ENCODE assay signal across 7 cellular contexts in the genomic region with DNA sequence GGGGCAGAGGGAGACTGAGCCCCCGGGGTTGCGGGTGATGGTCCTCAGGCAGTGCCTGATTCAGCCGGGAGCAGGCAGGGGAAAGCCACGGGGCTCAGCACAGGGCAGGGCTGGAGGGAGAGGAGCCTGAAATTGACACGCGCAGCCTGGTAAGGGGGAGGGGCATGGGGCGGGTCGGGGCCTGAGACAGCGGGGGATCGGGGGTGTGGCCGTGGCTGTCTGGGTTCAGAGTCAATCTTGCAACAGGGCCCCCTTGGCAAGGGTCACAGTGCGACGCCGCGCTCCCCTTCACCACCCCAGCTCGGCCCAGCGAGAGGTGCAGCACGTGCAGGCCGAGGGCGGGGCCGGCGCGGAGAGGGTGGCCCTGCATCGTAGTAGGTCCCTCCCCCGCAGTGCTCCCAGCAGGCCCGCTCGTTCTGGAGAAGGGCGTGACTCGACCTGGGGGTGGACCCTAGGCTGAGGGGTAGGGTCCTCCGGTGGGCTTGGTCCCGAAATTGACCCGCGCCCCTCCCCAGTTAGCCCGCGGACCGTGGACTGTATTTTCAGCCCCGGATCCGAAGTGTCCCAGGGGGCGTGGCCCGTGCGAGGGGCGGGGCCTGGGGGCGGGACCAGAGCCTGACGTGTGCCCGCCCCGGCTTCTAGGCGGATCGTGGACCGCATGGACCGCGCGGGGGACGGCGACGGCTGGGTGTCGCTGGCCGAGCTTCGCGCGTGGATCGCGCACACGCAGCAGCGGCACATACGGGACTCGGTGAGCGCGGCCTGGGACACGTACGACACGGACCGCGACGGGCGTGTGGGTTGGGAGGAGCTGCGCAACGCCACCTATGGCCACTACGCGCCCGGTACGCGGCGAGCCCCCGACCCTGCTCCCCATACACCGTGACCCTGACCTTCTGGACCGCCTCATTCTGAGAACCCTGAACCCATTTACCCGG. TPM values are rescaled to one million over a fixed set of nuclear protein-coding genes. Genes with fewer than 3 reads are reported as not detected.
DNase-seq lines count a peak whose midpoint lies in the region; ATAC-seq, FAIRE-seq and TF ChIP-seq lines count a peak whose summit lies in the region.

No MANE protein-coding gene starts in this region.

- H3K27me3 ChIP-seq in esophagus squamous epithelium, result no peaks in the 10 kb centered on the region

- peak; percentile 39 for DNase-seq in GM18507 (ENCODE audit: extremely low spot score, insufficient read length, low read depth)
- peak; percentile 61 for DNase-seq in NOMO-1 treated with DMSO at 0.1 percent for 48 hours (lab: John Stamatoyannopoulos, UW; ENCODE audit: unreplicated experiment)
- peak; percentile 86 for DNase-seq in activated T-cell treated with anti-CD3 and anti-CD28 coated beads for 4 hours
- DNase-seq in esophagus squamous epithelium (lab: John Stamatoyannopoulos, UW), result peak; percentile 28
- peak; percentile 86 for DNase-seq in natural killer cell treated with Interleukin-12 subunit alpha and Interleukin-12 subunit beta and Interleukin-15 and Interleukin-18, amount 100 ng/mL, for 72 hours (ENCODE audit: low spot score)

- H3K4me3 ChIP-seq in esophagus squamous epithelium, result peak overlapping the region; percentile 29 to 84 (median 64)

- peaks cover 15 to 32% (median 15%) of the 10 kb centered on the region in 3 donors for H3K4me1 ChIP-seq in esophagus squamous epithelium

- peak overlapping the region; percentile 2 to 54 (median 33) for H3K27ac ChIP-seq in esophagus squamous epithelium

- no peak for TF ChIP-seq POLR2A in esophagus squamous epithelium (IDR thresholded peaks at IDR 0.05)

- ATAC-seq in HG02981 (IDR thresholded peaks at IDR 0.05; ENCODE audit: unreplicated experiment), result peak; percentile 68
- ATAC-seq in natural killer cell treated with Interleukin-12 subunit alpha and Interleukin-12 subunit beta and Interleukin-15 and Interleukin-18, amount 100 ng/mL, for 72 hours, result peak; percentile 92 to 94

- peak; percentile 60 for FAIRE-seq in GM18507 (lab: Jason Lieb, UNC)

- H3K4me3 Mint-ChIP-seq in natural killer cell treated with Interleukin-12 subunit alpha and Interleukin-12 subunit beta and Interleukin-15 and Interleukin-18, amount 100 ng/mL, for 72 hours, result peak overlapping the region; percentile 90
- H3K4me3 Mint-ChIP-seq in stimulated activated naive CD8-positive, alpha-beta T cell treated with anti-CD3 and anti-CD28 coated beads, Interleukin-15, Interleukin-2, amounts not matched to agents 100 ng/mL and 50 ng/mL, for 24 hours, result peak overlapping the region; percentile 68

- H3K9me3 ChIP-seq in esophagus squamous epithelium, result no peaks in the 10 kb centered on the region

- no peaks in the 10 kb centered on the region for H3K36me3 Mint-ChIP-seq in natural killer cell treated with Interleukin-12 subunit alpha and Interleukin-12 subunit beta and Interleukin-15 and Interleukin-18, amount 100 ng/mL, for 72 hours
- no peaks in the 10 kb centered on the region for H3K36me3 Mint-ChIP-seq in stimulated activated naive CD8-positive, alpha-beta T cell treated with anti-CD3 and anti-CD28 coated beads, Interleukin-15, Interleukin-2, amounts not matched to agents 100 ng/mL and 50 ng/mL, for 24 hours (ENCODE audit: low read depth)

- peak overlapping the region; percentile 25 to 70 for H3K27ac Mint-ChIP-seq in natural killer cell treated with Interleukin-12 subunit alpha and Interleukin-12 subunit beta and Interleukin-15 and Interleukin-18, amount 100 ng/mL, for 72 hours
- peak overlapping the region; percentile 76 for H3K27ac Mint-ChIP-seq in stimulated activated naive CD8-positive, alpha-beta T cell treated with anti-CD3 and anti-CD28 coated beads, Interleukin-15, Interleukin-2, amounts not matched to agents 100 ng/mL and 50 ng/mL, for 24 hours

- peaks cover 0 to 17% (median 0%) of the 10 kb centered on the region in 3 donors for H3K36me3 ChIP-seq in esophagus squamous epithelium

- H3K4me1 Mint-ChIP-seq in natural killer cell treated with Interleukin-12 subunit alpha and Interleukin-12 subunit beta and Interleukin-15 and Interleukin-18, amount 100 ng/mL, for 72 hours (ENCODE audit: low read depth in 2 of 2), result peaks cover 19 to 23% of the 10 kb centered on the region in 2 donors
- H3K4me1 Mint-ChIP-seq in stimulated activated naive CD8-positive, alpha-beta T cell treated with anti-CD3 and anti-CD28 coated beads, Interleukin-15, Interleukin-2, amounts not matched to agents 100 ng/mL and 50 ng/mL, for 24 hours (ENCODE audit: low read depth), result peaks cover 20% of the 10 kb centered on the region

- intact Hi-C loops in esophagus squamous epithelium (cut with DNase I), result no loop called here

- peaks cover 0 to 12% of the 10 kb centered on the region in 2 donors for H3K27me3 Mint-ChIP-seq in natural killer cell treated with Interleukin-12 subunit alpha and Interleukin-12 subunit beta and Interleukin-15 and Interleukin-18, amount 100 ng/mL, for 72 hours
- no peaks in the 10 kb centered on the region for H3K27me3 Mint-ChIP-seq in stimulated activated naive CD8-positive, alpha-beta T cell treated with anti-CD3 and anti-CD28 coated beads, Interleukin-15, Interleukin-2, amounts not matched to agents 100 ng/mL and 50 ng/mL, for 24 hours

- peak in 5 of 6 experiments; percentile 19 to 54 (median 40) for TF ChIP-seq CTCF in esophagus squamous epithelium (IDR thresholded peaks at IDR 0.05)

- H3K9me3 Mint-ChIP-seq in natural killer cell treated with Interleukin-12 subunit alpha and Interleukin-12 subunit beta and Interleukin-15 and Interleukin-18, amount 100 ng/mL, for 72 hours, result no peaks in the 10 kb centered on the region
- no peaks in the 10 kb centered on the region for H3K9me3 Mint-ChIP-seq in stimulated activated naive CD8-positive, alpha-beta T cell treated with anti-CD3 and anti-CD28 coated beads, Interleukin-15, Interleukin-2, amounts not matched to agents 100 ng/mL and 50 ng/mL, for 24 hours

- 4 to 9% methylated on average over 9 to 25 of the region's 87 CpGs for WGBS in esophagus squamous epithelium, 2 donors

RNA-seq across cellular contexts. Expression of a gene that starts 6.0 kb away (rescaled TPM):
- 1 to 10 TPM; 1.0 to 7.2 (median 2.3) TPM for total RNA-seq in esophagus squamous epithelium
- 1 to 10 TPM; 1.6 to 2.0 TPM for total RNA-seq in natural killer cell treated with Interleukin-12 subunit alpha and Interleukin-12 subunit beta and Interleukin-15 and Interleukin-18, amount 100 ng/mL, for 72 hours

RNA-seq across cellular contexts. Expression of a gene that starts 21.4 kb away (rescaled TPM):
- total RNA-seq in esophagus squamous epithelium, result 100 to 1,000 TPM in 1 of 4 donors, 10 to 100 TPM in 3; 18.0 to 129 (median 60.0) TPM
- 1 to 10 TPM; 1.6 to 3.0 TPM for total RNA-seq in natural killer cell treated with Interleukin-12 subunit alpha and Interleukin-12 subunit beta and Interleukin-15 and Interleukin-18, amount 100 ng/mL, for 72 hours

RNA-seq across cellular contexts. Expression of a gene that starts 37.6 kb away (rescaled TPM):
- 1,000 to 10,000 TPM; 2,317 to 5,784 (median 3,336) TPM for total RNA-seq in esophagus squamous epithelium
- total RNA-seq in natural killer cell treated with Interleukin-12 subunit alpha and Interleukin-12 subunit beta and Interleukin-15 and Interleukin-18, amount 100 ng/mL, for 72 hours, result 1,000 to 10,000 TPM; 1,165 to 1,334 TPM

RNA-seq across cellular contexts. Expression of a gene that starts 46.4 kb away (rescaled TPM):
- total RNA-seq in esophagus squamous epithelium, result 1,000 to 10,000 TPM; 1,642 to 4,119 (median 2,165) TPM
- 1,000 to 10,000 TPM; 1,861 to 2,042 TPM for total RNA-seq in natural killer cell treated with Interleukin-12 subunit alpha and Interleukin-12 subunit beta and Interleukin-15 and Interleukin-18, amount 100 ng/mL, for 72 hours

RNA-seq across cellular contexts. Expression of a gene that starts 46.5 kb away (rescaled TPM):
- 10 to 100 TPM; 37.8 to 50.7 (median 40.2) TPM for total RNA-seq in esophagus squamous epithelium
- total RNA-seq in natural killer cell treated with Interleukin-12 subunit alpha and Interleukin-12 subunit beta and Interleukin-15 and Interleukin-18, amount 100 ng/mL, for 72 hours, result 10 to 100 TPM; 70.6 to 75.2 TPM

Comparison
In these comparisons a context has a peak if more than half of its experiments do, and no peak if none do; other contexts are left out.
1. Peak in every context shown above with its lines: DNase-seq, ATAC-seq, H3K4me3 ChIP-seq and H3K27ac ChIP-seq.
2. DNase-seq: peak in every context shown above with its lines; median percentile 86 in activated T-cell treated with anti-CD3 and anti-CD28 coated beads for 4 hours; 86 in natural killer cell treated with Interleukin-12 subunit alpha and Interleukin-12 subunit beta and Interleukin-15 and Interleukin-18, amount 100 ng/mL, for 72 hours; 61 in NOMO-1 treated with DMSO at 0.1 percent for 48 hours; 39 in GM18507; 28 in esophagus squamous epithelium.
3. RNA of a gene that starts 21.4 kb away (total RNA-seq): 18.0 to 129 TPM in esophagus squamous epithelium; 1.6 to 3.0 TPM in natural killer cell treated with Interleukin-12 subunit alpha and Interleukin-12 subunit beta and Interleukin-15 and Interleukin-18, amount 100 ng/mL, for 72 hours; every median in the first group is over 4 times any median in the second.